1 cellular context compared by ENCODE assay signal in the genomic region with DNA sequence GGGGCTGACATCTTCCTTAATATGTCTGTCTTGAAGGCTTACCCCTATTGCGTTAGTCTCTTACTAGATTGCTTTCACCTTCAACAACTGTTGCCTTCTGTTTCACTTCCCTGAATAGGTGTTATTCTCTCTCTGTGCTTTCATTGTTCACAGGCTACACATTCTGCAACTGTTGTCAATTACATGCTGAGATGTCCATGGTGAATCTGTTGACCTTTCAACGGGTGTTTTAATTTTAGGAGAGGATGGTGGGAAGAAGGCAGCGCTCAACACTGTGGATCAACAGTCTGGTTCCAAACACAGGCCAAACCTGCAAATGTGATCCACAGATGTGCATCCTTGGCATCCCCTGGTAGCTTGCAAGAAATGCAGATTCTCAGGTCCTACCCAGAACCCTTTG.
TF ChIP-seq lines count a peak whose summit lies in the region.

No MANE protein-coding gene starts in this region.

TF ChIP-seq in HepG2, 621 proteins besides CTCF, POLR2A, EP300 and RAD21 (continued from another document):
- TF ChIP-seq, protein P1, sequence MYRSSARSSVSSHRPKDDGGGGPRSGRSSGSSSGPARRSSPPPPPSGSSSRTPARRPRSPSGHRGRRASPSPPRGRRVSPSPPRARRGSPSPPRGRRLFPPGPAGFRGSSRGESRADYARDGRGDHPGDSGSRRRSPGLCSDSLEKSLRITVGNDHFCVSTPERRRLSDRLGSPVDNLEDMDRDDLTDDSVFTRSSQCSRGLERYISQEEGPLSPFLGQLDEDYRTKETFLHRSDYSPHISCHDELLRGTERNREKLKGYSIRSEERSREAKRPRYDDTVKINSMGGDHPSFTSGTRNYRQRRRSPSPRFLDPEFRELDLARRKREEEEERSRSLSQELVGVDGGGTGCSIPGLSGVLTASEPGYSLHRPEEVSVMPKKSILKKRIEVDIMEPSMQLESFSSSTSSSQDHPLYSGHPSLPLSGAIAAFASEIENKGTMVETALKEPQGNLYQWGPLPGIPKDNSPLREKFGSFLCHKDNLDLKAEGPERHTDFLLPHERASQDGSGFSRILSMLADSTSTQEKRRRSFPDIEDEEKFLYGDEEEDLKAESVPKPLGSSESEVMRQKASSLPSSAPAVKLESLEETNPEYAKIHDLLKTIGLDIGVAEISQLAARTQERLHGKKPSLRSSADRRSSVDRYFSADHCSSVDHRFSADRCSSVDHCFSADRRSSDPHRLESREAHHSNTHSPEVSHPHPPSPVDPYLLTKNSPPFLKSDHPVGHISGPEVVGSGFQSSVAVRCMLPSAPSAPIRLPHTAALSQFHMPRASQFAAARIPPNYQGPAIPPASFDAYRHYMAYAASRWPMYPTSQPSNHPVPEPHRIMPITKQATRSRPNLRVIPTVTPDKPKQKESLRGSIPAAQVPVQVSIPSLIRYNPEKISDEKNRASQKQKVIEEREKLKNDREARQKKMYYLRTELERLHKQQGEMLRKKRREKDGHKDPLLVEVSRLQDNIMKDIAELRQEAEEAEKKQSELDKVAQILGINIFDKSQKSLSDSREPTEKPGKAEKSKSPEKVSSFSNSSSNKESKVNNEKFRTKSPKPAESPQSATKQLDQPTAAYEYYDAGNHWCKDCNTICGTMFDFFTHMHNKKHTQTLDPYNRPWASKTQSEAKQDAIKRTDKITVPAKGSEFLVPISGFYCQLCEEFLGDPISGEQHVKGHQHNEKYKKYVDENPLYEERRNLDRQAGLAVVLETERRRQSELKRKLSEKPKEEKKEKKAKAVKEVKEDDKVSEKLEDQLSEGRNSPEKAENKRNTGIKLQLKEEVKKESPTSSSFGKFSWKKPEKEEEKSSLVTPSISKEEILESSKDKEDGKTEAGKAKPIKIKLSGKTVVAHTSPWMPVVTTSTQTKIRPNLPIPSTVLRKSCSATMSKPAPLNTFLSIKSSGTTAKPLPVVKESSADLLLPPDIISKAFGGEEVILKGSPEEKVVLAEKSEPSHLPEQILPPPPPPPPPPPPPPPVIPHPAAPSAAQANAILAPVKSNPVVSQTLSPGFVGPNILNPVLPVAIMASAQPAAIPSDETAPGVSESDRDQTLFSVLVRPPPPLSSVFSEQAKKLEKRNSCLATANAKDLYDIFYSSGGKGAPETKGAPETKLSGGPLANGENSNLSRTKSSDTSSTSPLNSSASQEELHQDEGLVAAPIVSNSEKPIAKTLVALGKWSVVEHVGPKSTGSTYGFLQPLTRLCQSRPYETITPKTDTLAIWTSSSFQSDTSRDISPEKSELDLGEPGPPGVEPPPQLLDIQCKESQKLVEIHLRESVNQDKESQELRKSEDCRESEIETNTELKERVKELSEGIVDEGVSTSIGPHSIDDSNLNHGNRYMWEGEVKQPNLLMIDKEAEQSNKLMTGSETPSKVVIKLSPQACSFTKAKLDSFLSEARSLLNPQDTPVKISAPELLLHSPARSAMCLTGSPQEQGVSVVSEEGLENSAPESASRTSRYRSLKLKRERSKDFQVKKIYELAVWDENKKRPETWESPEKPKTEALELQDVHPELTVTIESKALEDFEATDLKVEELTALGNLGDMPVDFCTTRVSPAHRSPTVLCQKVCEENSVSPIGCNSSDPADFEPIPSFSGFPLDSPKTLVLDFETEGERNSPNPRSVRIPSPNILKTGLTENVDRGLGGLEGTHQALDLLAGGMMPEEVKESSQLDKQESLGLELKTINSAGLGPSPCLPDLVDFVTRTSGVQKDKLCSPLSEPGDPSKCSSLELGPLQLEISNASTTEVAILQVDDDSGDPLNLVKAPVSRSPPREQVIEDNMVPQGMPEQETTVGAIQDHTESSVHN (CRISPR knock-in tag; IDR thresholded peaks at IDR 0.05): no peak
- TF ChIP-seq KDM5A (IDR thresholded peaks at IDR 0.05; ENCODE audit: borderline replicate concordance, low read length): no peak
- no peak for TF ChIP-seq CC2D1A (CRISPR knock-in tag; IDR thresholded peaks at IDR 0.05)
- TF ChIP-seq FOXC1 (CRISPR knock-in tag; IDR thresholded peaks at IDR 0.05; ENCODE audit: borderline replicate concordance): no peak
- TF ChIP-seq YY1 (IDR thresholded peaks at IDR 0.05; ENCODE audit: insufficient read depth, insufficient replicate concordance, low read depth, low read length): no peak
TF ChIP-seq in HepG2: peak in this region for 0.
